In the genomic region with DNA sequence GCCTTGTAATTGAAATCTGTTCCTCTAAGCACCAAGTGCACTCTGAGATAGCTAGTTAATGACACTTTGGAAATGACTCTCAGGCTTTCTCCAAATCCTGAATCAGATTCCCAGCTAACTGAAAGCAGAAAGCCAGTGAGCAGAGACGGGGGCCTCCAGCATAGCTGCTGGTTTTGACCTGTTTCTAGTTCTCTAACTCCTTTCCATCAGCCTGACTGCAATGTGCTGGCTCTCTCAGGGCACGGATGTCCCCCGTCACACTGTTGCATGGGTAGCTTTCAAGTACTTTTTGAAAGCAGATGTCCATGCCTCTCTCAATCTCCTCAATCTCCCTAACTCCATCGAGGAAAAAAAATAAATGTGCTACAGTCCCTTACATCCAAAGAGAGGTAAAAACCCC, we compare ENCODE assay signal across 23 cellular contexts.
"Had no signal": no experiment of that assay in that cellular context is flagged by ENCODE, and none has a peak within 500 bp of the region (broad histone marks: within the 10 kb centered on the region; RNA-seq: fewer than 3 reads in every experiment).

No MANE protein-coding gene starts in this region.

- H3K4me3 ChIP-seq: coronary artery, esophagus squamous epithelium, heart left ventricle, prostate gland, right atrium auricular region, spleen, upper lobe of right lung had no signal

- ATAC-seq: activated CD8-positive, alpha-beta memory T cell treated with anti-CD3 and anti-CD28 coated beads, Interleukin-2, amount 10 ng/mL, durations not matched to agents 7 days and 5 days; heart left ventricle; left ventricle myocardium superior; naive thymus-derived CD8-positive, alpha-beta T cell; stimulated activated naive CD8-positive, alpha-beta T cell treated with anti-CD3 and anti-CD28 coated beads, Interleukin-15, Interleukin-2, amounts not matched to agents 100 U/mL and 50 U/mL, for 24 hours; T-helper 17 cell; upper lobe of right lung had no signal

- H3K9me3 ChIP-seq: esophagus squamous epithelium, prostate gland, right atrium auricular region, spleen, upper lobe of right lung had no signal

- H3K27me3 Mint-ChIP-seq: activated CD4-positive, alpha-beta memory T cell treated with anti-CD3 and anti-CD28 coated beads, Interleukin-2, amount 10 ng/mL, durations not matched to agents 7 days and 5 days; activated CD8-positive, alpha-beta memory T cell treated with anti-CD3 and anti-CD28 coated beads, Interleukin-2, amount 10 ng/mL, durations not matched to agents 7 days and 5 days; activated naive CD4-positive, alpha-beta T cell treated with anti-CD3 and anti-CD28 coated beads, Interleukin-2, amount 10 ng/mL, durations not matched to agents 7 days and 5 days; naive thymus-derived CD8-positive, alpha-beta T cell had no signal

- H3K36me3 ChIP-seq: esophagus squamous epithelium, heart left ventricle, prostate gland, right atrium auricular region, spleen, upper lobe of right lung had no signal

- DNase-seq: activated CD4-positive, alpha-beta memory T cell treated with anti-CD3 and anti-CD28 coated beads, Interleukin-2, amount 10 ng/mL, durations not matched to agents 7 days and 5 days; activated CD4-positive, alpha-beta T cell treated with anti-CD3 and anti-CD28 coated beads for 48 hours; activated CD8-positive, alpha-beta memory T cell treated with anti-CD3 and anti-CD28 coated beads, Interleukin-2, amount 10 ng/mL, durations not matched to agents 7 days and 5 days; activated effector memory CD4-positive, alpha-beta T cell treated with anti-CD3 and anti-CD28 coated beads, Interleukin-2, amount 50 U/mL, for 16 hours; activated naive CD4-positive, alpha-beta T cell treated with anti-CD3 and anti-CD28 coated beads, Interleukin-2, amount 10 ng/mL, durations not matched to agents 7 days and 5 days; activated T-cell treated with anti-CD3 and anti-CD28 coated beads for 4 hours; amygdala; cerebellar nuclear complex; esophagus squamous epithelium; heart left ventricle; kidney glomerular epithelial cell; left ventricle myocardium superior; mammary epithelial cell; naive thymus-derived CD8-positive, alpha-beta T cell; spleen; stimulated activated CD4-positive, alpha-beta T cell treated with anti-CD3 and anti-CD28 coated beads, Interleukin-4, amount 100 ng/mL, for 1 hour; stimulated activated naive CD8-positive, alpha-beta T cell treated with anti-CD3 and anti-CD28 coated beads, Interleukin-15, Interleukin-2, amounts not matched to agents 100 U/mL and 50 U/mL, for 24 hours; T-helper 17 cell; upper lobe of right lung had no signal

- H3K27me3 ChIP-seq: esophagus squamous epithelium, heart left ventricle, right atrium auricular region, spleen, upper lobe of right lung had no signal

- H3K27ac ChIP-seq: coronary artery, esophagus squamous epithelium, heart left ventricle, prostate gland, right atrium auricular region, spleen, upper lobe of right lung had no signal

- H3K4me1 ChIP-seq: esophagus squamous epithelium, heart left ventricle, prostate gland, right atrium auricular region, spleen, upper lobe of right lung had no signal

- H3K36me3 Mint-ChIP-seq: activated CD8-positive, alpha-beta memory T cell treated with anti-CD3 and anti-CD28 coated beads, Interleukin-2, amount 10 ng/mL, durations not matched to agents 7 days and 5 days; activated naive CD4-positive, alpha-beta T cell treated with anti-CD3 and anti-CD28 coated beads, Interleukin-2, amount 10 ng/mL, durations not matched to agents 7 days and 5 days; mesothelial cell of epicardium; naive thymus-derived CD8-positive, alpha-beta T cell had no signal

- H3K27ac Mint-ChIP-seq: activated CD4-positive, alpha-beta memory T cell treated with anti-CD3 and anti-CD28 coated beads, Interleukin-2, amount 10 ng/mL, durations not matched to agents 7 days and 5 days; activated CD8-positive, alpha-beta memory T cell treated with anti-CD3 and anti-CD28 coated beads, Interleukin-2, amount 10 ng/mL, durations not matched to agents 7 days and 5 days; activated naive CD4-positive, alpha-beta T cell treated with anti-CD3 and anti-CD28 coated beads, Interleukin-2, amount 10 ng/mL, durations not matched to agents 7 days and 5 days; mesothelial cell of epicardium; naive thymus-derived CD8-positive, alpha-beta T cell; T-helper 17 cell had no signal

- H3K4me3 Mint-ChIP-seq: activated CD4-positive, alpha-beta memory T cell treated with anti-CD3 and anti-CD28 coated beads, Interleukin-2, amount 10 ng/mL, durations not matched to agents 7 days and 5 days; activated CD8-positive, alpha-beta memory T cell treated with anti-CD3 and anti-CD28 coated beads, Interleukin-2, amount 10 ng/mL, durations not matched to agents 7 days and 5 days; activated naive CD4-positive, alpha-beta T cell treated with anti-CD3 and anti-CD28 coated beads, Interleukin-2, amount 10 ng/mL, durations not matched to agents 7 days and 5 days; mesothelial cell of epicardium; naive thymus-derived CD8-positive, alpha-beta T cell; T-helper 17 cell had no signal

- H3K4me1 Mint-ChIP-seq: activated CD4-positive, alpha-beta memory T cell treated with anti-CD3 and anti-CD28 coated beads, Interleukin-2, amount 10 ng/mL, durations not matched to agents 7 days and 5 days; activated CD8-positive, alpha-beta memory T cell treated with anti-CD3 and anti-CD28 coated beads, Interleukin-2, amount 10 ng/mL, durations not matched to agents 7 days and 5 days; activated naive CD4-positive, alpha-beta T cell treated with anti-CD3 and anti-CD28 coated beads, Interleukin-2, amount 10 ng/mL, durations not matched to agents 7 days and 5 days; mesothelial cell of epicardium; naive thymus-derived CD8-positive, alpha-beta T cell; T-helper 17 cell had no signal

- H3K9me3 Mint-ChIP-seq: activated CD4-positive, alpha-beta memory T cell treated with anti-CD3 and anti-CD28 coated beads, Interleukin-2, amount 10 ng/mL, durations not matched to agents 7 days and 5 days; activated naive CD4-positive, alpha-beta T cell treated with anti-CD3 and anti-CD28 coated beads, Interleukin-2, amount 10 ng/mL, durations not matched to agents 7 days and 5 days; mesothelial cell of epicardium had no signal
